ENCODE assay signal across 8 cellular contexts in genomic region chr14:53953002-53953827, GRCh38. TPM values are rescaled to one million over a fixed set of nuclear protein-coding genes. Genes with fewer than 3 reads are reported as not detected.
DNase-seq lines count a peak whose midpoint lies in the region; ATAC-seq, FAIRE-seq and TF ChIP-seq lines count a peak whose summit lies in the region.

No MANE protein-coding gene starts in this region.

- peak overlapping the region; percentile 98 for H3K4me2 ChIP-seq in A549
- H3K4me2 ChIP-seq in mammary epithelial cell (ENCODE audit: insufficient read depth, low read depth, low read length) = peak overlapping the region; percentile 94

- H3K79me2 ChIP-seq in mammary epithelial cell (ENCODE audit: insufficient read depth, low read length) = peaks cover 45% of the 10 kb centered on the region

- peak; percentile 72 for TF ChIP-seq POLR2A in A549 (IDR thresholded peaks at IDR 0.05; ENCODE audit: low read length)

- peak overlapping the region; percentile 60 for H3K9ac ChIP-seq in mammary epithelial cell (ENCODE audit: insufficient read depth, low read length)

- H3K36me3 ChIP-seq in mammary epithelial cell (ENCODE audit: insufficient read depth, low read length) = peaks cover 4% of the 10 kb centered on the region

- intact Hi-C loops in mammary epithelial cell (cut with micrococcal nuclease) = loop anchor here (5.0 to 10.0 kb wide), 4 partner anchors 222 to 416 kb away; no protein-coding TSS in a partner anchor

- no peaks in the 10 kb centered on the region for H3K27me3 ChIP-seq in mammary epithelial cell (ENCODE audit: insufficient read depth, low read length)

- ATAC-seq in A549 (peak; percentile 53 to 79), HG03097 (IDR thresholded peaks at IDR 0.05; ENCODE audit: low FRiP score, unreplicated experiment) (no peak)

- TF ChIP-seq CTCF in A549 (IDR thresholded peaks at IDR 0.05) = 0 out of 3 replicates have a peak, but pooled peaks have one; percentile 6
- no peak for TF ChIP-seq CTCF in GM10266 (IDR thresholded peaks at IDR 0.05; ENCODE audit: control insufficient read depth, insufficient read depth, low read depth, missing control alignments)
- no peak for TF ChIP-seq CTCF in mammary epithelial cell (conservative IDR thresholded peaks at IDR 0.05 in 1 of 2, IDR thresholded peaks at IDR 0.05 in 1 of 2; ENCODE audit: extremely low read depth in 1 of 2, insufficient read depth in 1 of 2, low read depth in 1 of 2, low read length in 2 of 2)

- in situ Hi-C loops in mammary epithelial cell (cut with MboI; ENCODE audit: low sequenced_read_pairs in 2 of 2) = no loop called here

- DNase-seq in A549 (ENCODE audit: low read depth in 1 of 2, low spot score in 1 of 2) (peak; percentile 64 to 71), GM10266 (ENCODE audit: extremely low spot score) (peak; percentile 81), NCI-H526 (lab: John Stamatoyannopoulos, UW) (peak; percentile 46 to 89), mammary epithelial cell (peak; percentile 59), retina (peak; percentile 82)
- no peak for DNase-seq in activated CD8-positive, alpha-beta memory T cell treated with anti-CD3 and anti-CD28 coated beads, Interleukin-2, amount 50 U/mL, for 48 hours

- H3K9me3 ChIP-seq in A549 (no peaks in the 10 kb centered on the region), mammary epithelial cell (replicated peaks; ENCODE audit: insufficient read depth, low read length) (no peaks in the 10 kb centered on the region), iPS-18c (ENCODE audit: control insufficient read depth, insufficient read depth, low read length) (no peaks in the 10 kb centered on the region)

- CTCF ChIA-PET in A549 (lab: Yijun Ruan, JAX) (interaction anchor here (0.8 to 5.2 kb wide), 7 partner anchors 15 to 1136 kb away, joined by 3 to 23 read pairs (median 3); no protein-coding TSS in a partner anchor), mammary epithelial cell (lab: Charles Lee; ENCODE audit: low non-redundant PET) (interaction anchor here (0.6 kb wide), 2 partner anchors 216 to 410 kb away, joined by 5 to 6 read pairs; no protein-coding TSS in a partner anchor)

- TF ChIP-seq EP300 in A549 (IDR thresholded peaks at IDR 0.05) = no peak

- FAIRE-seq in A549 (lab: Jason Lieb, UNC) = no peak

- peak overlapping the region; percentile 85 for H2AFZ ChIP-seq in mammary epithelial cell (ENCODE audit: low read depth, low read length)

- BruUV-seq in mammary epithelial cell (replicated peaks; lab: Mats Ljungman, UMichigan) = no TSS peak

- peak overlapping the region; percentile 65 to 81 for H3K27ac ChIP-seq in A549
- peak overlapping the region; percentile 56 for H3K27ac ChIP-seq in mammary epithelial cell (ENCODE audit: insufficient read depth, low read depth, low read length)

- 55% methylated on average over 27 of the region's 72 CpGs for WGBS in A549 (ENCODE audit: missing lambda C conversion rate)
- WGBS in mammary epithelial cell (ENCODE audit: low coverage, missing lambda C conversion rate) = 3% methylated on average over 13 of the region's 72 CpGs

- POLR2A ChIA-PET in A549 (lab: Yijun Ruan, JAX) = interaction anchor here (0.7 to 2.5 kb wide), 13 partner anchors 12 to 413 kb away, joined by 3 to 12 read pairs (median 4); no protein-coding TSS in a partner anchor

- TF ChIP-seq RAD21 in A549 (conservative IDR thresholded peaks at IDR 0.05 in 1 of 2, IDR thresholded peaks at IDR 0.05 in 1 of 2) = no peak

- dilution Hi-C loops in mammary epithelial cell (cut with HindIII; ENCODE audit: low sequenced_read_pairs) = no loop called here

- H4K20me1 ChIP-seq in mammary epithelial cell (ENCODE audit: insufficient read depth, low read length) = no peaks in the 10 kb centered on the region

- H3K4me3 ChIP-seq in A549 = peak overlapping the region; percentile 53
- peak overlapping the region; percentile 48 to 67 (median 59) for H3K4me3 ChIP-seq in mammary epithelial cell (replicated peaks in 1 of 3; ENCODE audit: insufficient read depth in 1 of 3, low read depth in 2 of 3, low read length in 3 of 3)
- H3K4me3 ChIP-seq in iPS-18c (ENCODE audit: insufficient read depth, low read depth, low read length) = peak overlapping the region; percentile 78

- H3K4me1 ChIP-seq in A549 (peaks cover 5% of the 10 kb centered on the region; the same call in 1 of the 3 replicates), mammary epithelial cell (ENCODE audit: insufficient read depth, low read length) (peaks cover 17% of the 10 kb centered on the region)

TF ChIP-seq in A549, 52 proteins besides CTCF, POLR2A, EP300 and RAD21:
- peak in 1 of 2 experiments; percentile 22; a peak in 1 of 5 replicates for TF ChIP-seq JUN (IDR thresholded peaks at IDR 0.05)
- no peak for TF ChIP-seq HOXA7 (CRISPR knock-in tag; IDR thresholded peaks at IDR 0.05)
- TF ChIP-seq, protein P1, sequence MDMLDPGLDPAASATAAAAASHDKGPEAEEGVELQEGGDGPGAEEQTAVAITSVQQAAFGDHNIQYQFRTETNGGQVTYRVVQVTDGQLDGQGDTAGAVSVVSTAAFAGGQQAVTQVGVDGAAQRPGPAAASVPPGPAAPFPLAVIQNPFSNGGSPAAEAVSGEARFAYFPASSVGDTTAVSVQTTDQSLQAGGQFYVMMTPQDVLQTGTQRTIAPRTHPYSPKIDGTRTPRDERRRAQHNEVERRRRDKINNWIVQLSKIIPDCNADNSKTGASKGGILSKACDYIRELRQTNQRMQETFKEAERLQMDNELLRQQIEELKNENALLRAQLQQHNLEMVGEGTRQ (IDR thresholded peaks at IDR 0.05) = peak; percentile 65
- peak; percentile 27; the same call in 2 of the 3 replicates for TF ChIP-seq SMC3 (IDR thresholded peaks at IDR 0.05)

RNA-seq across cellular contexts. Expression of gene BMP4, which starts 3.4 kb away (rescaled TPM):
- polyA plus RNA-seq in A549 (2011; rRNA removed) (8.9 and 12.4 TPM in 2 replicates), A549 (2017; fragmentation: RNase III; extraction: RNeasy Plus Mini Kit Qiagen cat#74134 plus additional on column Dnase treatment) (3.1 to 4.5 TPM (median 4.1 TPM) in 3 replicates), mammary epithelial cell (7.5 TPM)
- 3.2 and 3.4 TPM in 2 replicates for polyA plus RNA-seq in A549 (2012; cell fraction: cytosol; rRNA removed)
- 2.4 and 2.5 TPM in 2 replicates for polyA plus RNA-seq in A549 (2012; cell fraction: nucleus; rRNA removed)
- polyA minus RNA-seq in A549 (2011; rRNA and poly(A)+ RNA removed) = 7.2 and 11.2 TPM in 2 replicates
- total RNA-seq in mammary epithelial cell = 1 to 10 TPM; 1.2 to 1.9 TPM
- 4.6 TPM for polyA minus RNA-seq in mammary epithelial cell
